1 cellular context compared by ENCODE assay signal in genomic region chr1:54081306-54082270, GRCh38.
A peak's percentile ranks its signal among the peaks of the same experiment; 100 is the strongest.
TF ChIP-seq lines count a peak whose summit lies in the region.

No MANE protein-coding gene starts in this region.

TF ChIP-seq in HepG2, 621 proteins besides CTCF, POLR2A, EP300 and RAD21 (continued from another document and continues in another):
- TF ChIP-seq ZFP91 (CRISPR knock-in tag; IDR thresholded peaks at IDR 0.05; ENCODE audit: borderline replicate concordance) (no peak), THAP11 (CRISPR knock-in tag; IDR thresholded peaks at IDR 0.05) (peak; percentile 46), ONECUT2 (CRISPR knock-in tag; IDR thresholded peaks at IDR 0.05) (no peak), DRAP1 (CRISPR knock-in tag; IDR thresholded peaks at IDR 0.05) (no peak; the same call in 1 of the 2 replicates), ZNF501 (CRISPR knock-in tag; IDR thresholded peaks at IDR 0.05) (peak; percentile 52; the same call in 1 of the 2 replicates), TARDBP (CRISPR knock-in tag; IDR thresholded peaks at IDR 0.05) (peak; percentile 37; the same call in 1 of the 2 replicates), PAXIP1 (CRISPR knock-in tag; conservative IDR thresholded peaks at IDR 0.05) (peak; percentile 55; the same call in 1 of the 2 replicates), SKI (IDR thresholded peaks at IDR 0.05; ENCODE audit: partially characterized antibody) (no peak), ZNF468 (CRISPR knock-in tag; IDR thresholded peaks at IDR 0.05) (peak; percentile 38; the same call in 1 of the 2 replicates), HNRNPLL (IDR thresholded peaks at IDR 0.05; ENCODE audit: low read depth, low read length, poor library complexity, severe bottlenecking) (no peak), ZNF121 (CRISPR knock-in tag; IDR thresholded peaks at IDR 0.05) (peak; percentile 65; the same call in 1 of the 2 replicates), ZNF414 (CRISPR knock-in tag; IDR thresholded peaks at IDR 0.05) (peak; percentile 49; the same call in 1 of the 2 replicates), ZNF572 (CRISPR knock-in tag; IDR thresholded peaks at IDR 0.05) (0 out of 2 replicates have a peak, but pooled peaks have one; percentile 32), HNF1B (CRISPR knock-in tag; IDR thresholded peaks at IDR 0.05) (peak; percentile 87), ZNF574 (CRISPR knock-in tag; IDR thresholded peaks at IDR 0.05) (peak; percentile 54; the same call in 1 of the 2 replicates), ZNF770 (CRISPR knock-in tag; IDR thresholded peaks at IDR 0.05) (0 out of 2 replicates have a peak, but pooled peaks have one; percentile 25), ZNF124 (CRISPR knock-in tag; IDR thresholded peaks at IDR 0.05) (no peak), THRA (CRISPR knock-in tag; IDR thresholded peaks at IDR 0.05; ENCODE audit: borderline replicate concordance) (0 out of 2 replicates have a peak, but pooled peaks have one; percentile 33), RCOR2 (CRISPR knock-in tag; IDR thresholded peaks at IDR 0.05) (0 out of 2 replicates have a peak, but pooled peaks have one; percentile 19), IRF2 (CRISPR knock-in tag; IDR thresholded peaks at IDR 0.05) (0 out of 2 replicates have a peak, but pooled peaks have one; percentile 33), ZBTB49 (CRISPR knock-in tag; IDR thresholded peaks at IDR 0.05; ENCODE audit: borderline replicate concordance) (no peak), CBX5 (CRISPR knock-in tag; IDR thresholded peaks at IDR 0.05; ENCODE audit: borderline replicate concordance) (peak; percentile 38; the same call in 1 of the 2 replicates), ZNF382 (CRISPR knock-in tag; IDR thresholded peaks at IDR 0.05; ENCODE audit: borderline replicate concordance) (no peak), MIER3 (CRISPR knock-in tag; IDR thresholded peaks at IDR 0.05; ENCODE audit: borderline replicate concordance) (peak; percentile 45; the same call in 1 of the 2 replicates), YEATS4 (CRISPR knock-in tag; IDR thresholded peaks at IDR 0.05; ENCODE audit: borderline replicate concordance) (no peak), PATZ1 (CRISPR knock-in tag; IDR thresholded peaks at IDR 0.05) (peak; percentile 50), ZMYM3 (CRISPR knock-in tag; IDR thresholded peaks at IDR 0.05) (0 out of 2 replicates have a peak, but pooled peaks have one; percentile 23), ZNF761 (CRISPR knock-in tag; conservative IDR thresholded peaks at IDR 0.05) (0 out of 2 replicates have a peak, but pooled peaks have one; percentile 30), ZFP1 (CRISPR knock-in tag; IDR thresholded peaks at IDR 0.05) (0 out of 2 replicates have a peak, but pooled peaks have one; percentile 47), ELF1 (CRISPR knock-in tag; IDR thresholded peaks at IDR 0.05) (peak; percentile 40), NFKBIZ (CRISPR knock-in tag; IDR thresholded peaks at IDR 0.05) (no peak), GATAD2A (CRISPR knock-in tag; IDR thresholded peaks at IDR 0.05) (peak; percentile 71; the same call in 1 of the 2 replicates), NCOA2 (CRISPR knock-in tag; IDR thresholded peaks at IDR 0.05) (0 out of 2 replicates have a peak, but pooled peaks have one; percentile 22), CBX1 (IDR thresholded peaks at IDR 0.05; ENCODE audit: low read depth) (no peak), SMC3 (IDR thresholded peaks at IDR 0.05; ENCODE audit: low read length) (peak; percentile 90), RBFOX2 (IDR thresholded peaks at IDR 0.05; ENCODE audit: low read depth, low read length) (no peak), ZNF703 (CRISPR knock-in tag; IDR thresholded peaks at IDR 0.05; ENCODE audit: borderline replicate concordance) (no peak), ATRX (CRISPR knock-in tag; IDR thresholded peaks at IDR 0.05; ENCODE audit: borderline replicate concordance) (no peak), SMAD3 (CRISPR knock-in tag; IDR thresholded peaks at IDR 0.05) (0 out of 2 replicates have a peak, but pooled peaks have one; percentile 25)
